ENCODE assay signal across 29 cellular contexts in the genomic region with DNA sequence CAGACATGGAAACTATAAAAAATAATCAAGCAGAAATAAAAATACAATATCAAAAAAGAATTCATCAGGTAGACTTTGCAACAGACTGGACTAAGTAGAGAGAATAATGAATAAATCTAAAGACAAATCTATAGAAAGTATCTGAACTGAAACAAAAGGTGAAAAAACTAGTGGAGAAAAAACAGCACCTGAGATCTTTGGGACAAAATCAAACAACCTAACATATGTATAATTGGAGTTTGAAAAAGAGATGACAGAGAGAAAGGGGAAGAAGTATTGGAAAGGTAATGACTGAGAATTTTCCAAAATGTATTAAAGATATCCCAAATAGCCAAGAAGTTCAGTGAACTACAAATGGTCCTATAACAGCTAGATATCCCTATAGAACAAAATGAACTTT.
"Had no signal": no experiment of that assay in that cellular context is flagged by ENCODE, and none has a peak within 500 bp of the region (broad histone marks: within the 10 kb centered on the region; RNA-seq: fewer than 3 reads in every experiment).

No MANE protein-coding gene starts in this region.

- H3K9me3 ChIP-seq: neutrophil, pancreas, right lobe of liver, thoracic aorta, thyroid gland, vagina had no signal

- H3K4me1 Mint-ChIP-seq: nephron progenitor cell; neural crest cell; stimulated activated effector memory CD8-positive, alpha-beta T cell treated with anti-CD3 and anti-CD28 coated beads, Interleukin-12 subunit alpha, Interleukin-12 subunit beta, amount 100 ng/mL, for 72 hours; stimulated activated naive B cell treated with anti-CD40 and anti-IgM and Interleukin-4, amounts not matched to agents 10 μg/mL and 1 μg/mL and 100 μg/mL, for 72 hours had no signal

- H3K4me1 ChIP-seq: pancreas, psoas muscle, right lobe of liver, sigmoid colon, stomach, thyroid gland, tibial nerve, upper lobe of left lung, vagina had no signal

- H3K27ac Mint-ChIP-seq: natural killer cell treated with Interleukin-12 subunit alpha and Interleukin-12 subunit beta and Interleukin-15 and Interleukin-18, amount 100 ng/mL, for 72 hours; nephron progenitor cell; progenitor cell of endocrine pancreas; stimulated activated effector memory CD8-positive, alpha-beta T cell treated with anti-CD3 and anti-CD28 coated beads, Interleukin-12 subunit alpha, Interleukin-12 subunit beta, amount 100 ng/mL, for 72 hours; stimulated activated naive B cell treated with anti-CD40 and anti-IgM and Interleukin-4, amounts not matched to agents 10 μg/mL and 1 μg/mL and 100 μg/mL, for 72 hours; stimulated activated naive CD8-positive, alpha-beta T cell treated with anti-CD3 and anti-CD28 coated beads, Interleukin-15, Interleukin-2, amounts not matched to agents 100 ng/mL and 50 ng/mL, for 24 hours had no signal

- H3K4me3 Mint-ChIP-seq: natural killer cell treated with Interleukin-12 subunit alpha and Interleukin-12 subunit beta and Interleukin-15 and Interleukin-18, amount 100 ng/mL, for 72 hours; nephron progenitor cell; neural crest cell; stimulated activated effector memory CD8-positive, alpha-beta T cell treated with anti-CD3 and anti-CD28 coated beads, Interleukin-12 subunit alpha, Interleukin-12 subunit beta, amount 100 ng/mL, for 72 hours; stimulated activated naive B cell treated with anti-CD40 and anti-IgM and Interleukin-4, amounts not matched to agents 10 μg/mL and 1 μg/mL and 100 μg/mL, for 72 hours; stimulated activated naive CD8-positive, alpha-beta T cell treated with anti-CD3 and anti-CD28 coated beads, Interleukin-15, Interleukin-2, amounts not matched to agents 100 ng/mL and 50 ng/mL, for 24 hours had no signal

- H3K36me3 Mint-ChIP-seq: natural killer cell treated with Interleukin-12 subunit alpha and Interleukin-12 subunit beta and Interleukin-15 and Interleukin-18, amount 100 ng/mL, for 72 hours; stimulated activated effector memory CD8-positive, alpha-beta T cell treated with anti-CD3 and anti-CD28 coated beads, Interleukin-12 subunit alpha, Interleukin-12 subunit beta, amount 100 ng/mL, for 72 hours; stimulated activated naive B cell treated with anti-CD40 and anti-IgM and Interleukin-4, amounts not matched to agents 10 μg/mL and 1 μg/mL and 100 μg/mL, for 72 hours had no signal

- H3K36me3 ChIP-seq: neutrophil, pancreas, right lobe of liver, sigmoid colon, stomach, thoracic aorta, thyroid gland, tibial nerve, upper lobe of left lung, vagina had no signal

- FAIRE-seq: pancreas, small intestine, urothelium cell line had no signal

- H3K9me3 Mint-ChIP-seq: stimulated activated effector memory CD8-positive, alpha-beta T cell treated with anti-CD3 and anti-CD28 coated beads, Interleukin-12 subunit alpha, Interleukin-12 subunit beta, amount 100 ng/mL, for 72 hours had no signal

- H3K4me3 ChIP-seq: pancreas, psoas muscle, right lobe of liver, sigmoid colon, stomach, thoracic aorta, thyroid gland, tibial nerve, upper lobe of left lung, vagina had no signal

- DNase-seq: nephron progenitor cell; nucleus accumbens; pancreas; posterior cingulate gyrus; psoas muscle; right cardiac atrium; right lobe of liver; sigmoid colon; small intestine; stimulated activated CD4-positive, alpha-beta T cell treated with anti-CD3 and anti-CD28 coated beads, Interleukin-15, amount 100 ng/mL, for 24 hours; stimulated activated CD4-positive, alpha-beta T cell treated with anti-CD3 and anti-CD28 coated beads, Interleukin-2, amount 100 ng/mL, for 24 hours; stimulated activated CD4-positive, alpha-beta T cell treated with anti-CD3 and anti-CD28 coated beads, Interleukin-2, amount 100 ng/mL, for 48 hours; stimulated activated CD4-positive, alpha-beta T cell treated with anti-CD3 and anti-CD28 coated beads, Interleukin-4, amount 100 ng/mL, for 24 hours; stimulated activated naive B cell treated with anti-CD40 and anti-IgM and Interleukin-4, amounts not matched to agents 10 μg/mL and 1 μg/mL and 100 μg/mL, for 72 hours; stimulated activated naive CD4-positive, alpha-beta T cell treated with Interleukin-2 at 50 U/mL for 16 hours; stomach; thyroid gland; trophoblast cell; upper lobe of left lung had no signal

- H3K27me3 ChIP-seq: neutrophil, pancreas, right lobe of liver, sigmoid colon, stomach, thyroid gland, tibial nerve, upper lobe of left lung, vagina had no signal

- ATAC-seq: natural killer cell treated with Interleukin-12 subunit alpha and Interleukin-12 subunit beta and Interleukin-15 and Interleukin-18, amount 100 ng/mL, for 72 hours; pancreas; psoas muscle; right cardiac atrium; right lobe of liver; stimulated activated effector memory CD8-positive, alpha-beta T cell treated with anti-CD3 and anti-CD28 coated beads, Interleukin-12 subunit alpha, Interleukin-12 subunit beta, amount 100 ng/mL, for 72 hours; stimulated activated naive B cell treated with anti-CD40 and anti-IgM and Interleukin-4, amounts not matched to agents 10 μg/mL and 1 μg/mL and 100 μg/mL, for 72 hours had no signal

- H3K27ac ChIP-seq: neutrophil, pancreas, psoas muscle, right lobe of liver, sigmoid colon, stomach, thoracic aorta, thyroid gland, tibial nerve, upper lobe of left lung, vagina had no signal

- H3K27me3 Mint-ChIP-seq: natural killer cell treated with Interleukin-12 subunit alpha and Interleukin-12 subunit beta and Interleukin-15 and Interleukin-18, amount 100 ng/mL, for 72 hours; progenitor cell of endocrine pancreas; stimulated activated naive B cell treated with anti-CD40 and anti-IgM and Interleukin-4, amounts not matched to agents 10 μg/mL and 1 μg/mL and 100 μg/mL, for 72 hours; stimulated activated naive CD8-positive, alpha-beta T cell treated with anti-CD3 and anti-CD28 coated beads, Interleukin-15, Interleukin-2, amounts not matched to agents 100 ng/mL and 50 ng/mL, for 24 hours had no signal
